ENCODE assay signal across 10 cellular contexts in genomic region chr1:151055581-151055980, GRCh38. TPM values are rescaled to one million over a fixed set of nuclear protein-coding genes. Genes with fewer than 3 reads are reported as not detected.
A peak's percentile ranks its signal among the peaks of the same experiment; 100 is the strongest.
DNase-seq lines count a peak whose midpoint lies in the region; ATAC-seq, FAIRE-seq and TF ChIP-seq lines count a peak whose summit lies in the region.
"Had no signal": no experiment of that assay in that cellular context is flagged by ENCODE, and none has a peak within 500 bp of the region (broad histone marks: within the 10 kb centered on the region; RNA-seq: fewer than 3 reads in every experiment).

No MANE protein-coding gene starts in this region.

- no peak for DNase-seq in cardiac muscle cell (ENCODE audit: low read depth in 1 of 2, low spot score in 1 of 2)
- no peak for DNase-seq in left ventricle myocardium superior
- no peak for DNase-seq in K562 (ENCODE audit: extremely low read depth in 1 of 4, low spot score in 3 of 4)
- DNase-seq in natural killer cell treated with Interleukin-12 subunit alpha and Interleukin-12 subunit beta and Interleukin-15 and Interleukin-18, amount 100 ng/mL, for 72 hours (ENCODE audit: low spot score) = no peak
- DNase-seq in type B pancreatic cell (ENCODE audit: extremely low spot score, unreplicated experiment) = no peak
- no peak for DNase-seq in GM20000 (ENCODE audit: low spot score)
- no peak for DNase-seq in endodermal cell
- DNase-seq in GOT3 (lab: John Stamatoyannopoulos, UW) = no peak
- DNase-seq: amygdala, NCI-H510A had no signal

- no peak overlapping the region for H3K4me3 ChIP-seq in cardiac muscle cell
- peak overlapping the region; percentile 95 for H3K4me3 ChIP-seq in K562
- H3K4me3 ChIP-seq in endodermal cell (ENCODE audit: low read length) = no peak overlapping the region

- peaks cover 9% of the 10 kb centered on the region for H3K4me1 ChIP-seq in cardiac muscle cell (ENCODE audit: low read depth)
- peaks cover 43 to 54% of the 10 kb centered on the region in 2 experiments for H3K4me1 ChIP-seq in K562 (replicated peaks in 1 of 2; ENCODE audit: control insufficient read depth in 2 of 2, insufficient read depth in 2 of 2, low read length in 2 of 2)
- H3K4me1 ChIP-seq in endodermal cell (ENCODE audit: control insufficient read depth, insufficient read depth, low read length) = no peaks in the 10 kb centered on the region

- CTCF ChIA-PET in K562 (lab: Yijun Ruan, JAX; ENCODE audit: low intra/inter-chr PET ratio) = no interaction called here

- H3K36me3 Mint-ChIP-seq in natural killer cell treated with Interleukin-12 subunit alpha and Interleukin-12 subunit beta and Interleukin-15 and Interleukin-18, amount 100 ng/mL, for 72 hours = peaks cover 51% of the 10 kb centered on the region
- peaks cover 25% of the 10 kb centered on the region for H3K36me3 Mint-ChIP-seq in type B pancreatic cell
- H3K36me3 Mint-ChIP-seq in endodermal cell (ENCODE audit: low read depth) = peaks cover 63% of the 10 kb centered on the region

- TF ChIP-seq CTCF in cardiac muscle cell (IDR thresholded peaks at IDR 0.05; ENCODE audit: low read depth, low read length) = no peak
- TF ChIP-seq CTCF in K562 (IDR thresholded peaks at IDR 0.05 in 2 of 3, conservative IDR thresholded peaks at IDR 0.05 in 1 of 3; ENCODE audit: insufficient read depth in 2 of 3, low read depth in 1 of 3, low read length in 3 of 3) = no peak
- no peak for TF ChIP-seq CTCF in type B pancreatic cell (conservative IDR thresholded peaks at IDR 0.05)
- TF ChIP-seq CTCF in GM20000 (IDR thresholded peaks at IDR 0.05; ENCODE audit: extremely low read depth, missing control alignments) = no peak
- no peak for TF ChIP-seq CTCF in endodermal cell (conservative IDR thresholded peaks at IDR 0.05)

- no peaks in the 10 kb centered on the region for H3K9me3 Mint-ChIP-seq in natural killer cell treated with Interleukin-12 subunit alpha and Interleukin-12 subunit beta and Interleukin-15 and Interleukin-18, amount 100 ng/mL, for 72 hours
- no peaks in the 10 kb centered on the region for H3K9me3 Mint-ChIP-seq in type B pancreatic cell
- no peaks in the 10 kb centered on the region for H3K9me3 Mint-ChIP-seq in endodermal cell

- no peaks in the 10 kb centered on the region for H3K27me3 ChIP-seq in cardiac muscle cell
- H3K27me3 ChIP-seq in K562 (ENCODE audit: control insufficient read depth in 2 of 2, insufficient read depth in 2 of 2, low read length in 2 of 2) = no peaks in the 10 kb centered on the region
- H3K27me3 ChIP-seq in endodermal cell (ENCODE audit: control insufficient read depth, insufficient read depth, low read length, poor library complexity, severe bottlenecking) = no peaks in the 10 kb centered on the region

- peaks cover 73% of the 10 kb centered on the region for H3K79me2 ChIP-seq in K562 (ENCODE audit: control insufficient read depth, insufficient read depth, low read length)

- peaks cover 62 to 70% of the 10 kb centered on the region in 2 donors for H3K4me1 Mint-ChIP-seq in natural killer cell treated with Interleukin-12 subunit alpha and Interleukin-12 subunit beta and Interleukin-15 and Interleukin-18, amount 100 ng/mL, for 72 hours (ENCODE audit: low read depth in 2 of 2)
- peaks cover 28% of the 10 kb centered on the region for H3K4me1 Mint-ChIP-seq in type B pancreatic cell (ENCODE audit: unreplicated experiment)
- peaks cover 22% of the 10 kb centered on the region for H3K4me1 Mint-ChIP-seq in endodermal cell

- H3K9ac ChIP-seq in K562 (ENCODE audit: insufficient read depth in 1 of 2, low read depth in 2 of 2, low read length in 2 of 2) (peak overlapping the region; percentile 80 to 92; a peak in 3 of 4 replicates), endodermal cell (ENCODE audit: extremely low read depth, low read length, poor library complexity, severe bottlenecking) (no peak overlapping the region)

- intact Hi-C loops in left ventricle myocardium superior (cut with micrococcal nuclease) (no loop called here), K562 (cut with micrococcal nuclease) (loop anchor here (5.0 kb wide), 2 partner anchors 33 to 48 kb away; partner anchors contain the start of genes MINDY1 and PRUNE1)

- TF ChIP-seq POLR2A in K562 (conservative IDR thresholded peaks at IDR 0.05) = 0 out of 2 replicates have a peak, but pooled peaks have one; percentile 19

- POLR2A ChIA-PET in K562 (lab: Yijun Ruan, JAX) = interaction anchor here (0.6 to 4.4 kb wide), 12 partner anchors 9 to 339 kb away, joined by 3 to 19 read pairs (median 4); partner anchors contain the start of genes BNIPL, C1orf56 and PI4KB

- no TSS peak for BruUV-seq in K562 (replicated peaks; lab: Mats Ljungman, UMichigan)

- H3K27ac ChIP-seq in cardiac muscle cell (peak overlapping the region; percentile 16), K562 (ENCODE audit: extremely low read depth, low read depth, low read length) (peak overlapping the region; percentile 91), endodermal cell (ENCODE audit: low read depth, low read length) (no peak overlapping the region)

- in situ Hi-C loops in K562 (cut with MboI) = no loop called here

- peak overlapping the region; percentile 94 for H3K4me3 Mint-ChIP-seq in natural killer cell treated with Interleukin-12 subunit alpha and Interleukin-12 subunit beta and Interleukin-15 and Interleukin-18, amount 100 ng/mL, for 72 hours
- H3K4me3 Mint-ChIP-seq in type B pancreatic cell (peak overlapping the region; percentile 59), endodermal cell (no peak overlapping the region)

- H3K9me3 ChIP-seq in cardiac muscle cell (ENCODE audit: low read depth) (no peaks in the 10 kb centered on the region), K562 (replicated peaks; ENCODE audit: control insufficient read depth, insufficient read depth, low read depth, low read length) (no peaks in the 10 kb centered on the region), endodermal cell (ENCODE audit: control insufficient read depth, low read length) (no peaks in the 10 kb centered on the region)

- no peak for FAIRE-seq in K562 (lab: Jason Lieb, UNC)

- no peak for TF ChIP-seq RAD21 in K562 (CRISPR knock-in tag; conservative IDR thresholded peaks at IDR 0.05 in 1 of 2, IDR thresholded peaks at IDR 0.05 in 1 of 2)

- peak overlapping the region; percentile 97 to 99 for H3K27ac Mint-ChIP-seq in natural killer cell treated with Interleukin-12 subunit alpha and Interleukin-12 subunit beta and Interleukin-15 and Interleukin-18, amount 100 ng/mL, for 72 hours
- H3K27ac Mint-ChIP-seq in type B pancreatic cell (peak overlapping the region; percentile 79), endodermal cell (no peak overlapping the region)

- H2AFZ ChIP-seq in K562 (ENCODE audit: low read depth, low read length) = no peak overlapping the region

- peak overlapping the region; percentile 96 for H3K4me2 ChIP-seq in K562 (ENCODE audit: insufficient read depth, low read length)

- H3K27me3 Mint-ChIP-seq in natural killer cell treated with Interleukin-12 subunit alpha and Interleukin-12 subunit beta and Interleukin-15 and Interleukin-18, amount 100 ng/mL, for 72 hours = no peaks in the 10 kb centered on the region
- H3K27me3 Mint-ChIP-seq in type B pancreatic cell (no peaks in the 10 kb centered on the region), endodermal cell (ENCODE audit: insufficient read depth) (no peaks in the 10 kb centered on the region)

- H3K36me3 ChIP-seq in cardiac muscle cell (peaks cover 27% of the 10 kb centered on the region), K562 (ENCODE audit: control insufficient read depth, insufficient read depth, low read length) (peaks cover 75% of the 10 kb centered on the region), endodermal cell (ENCODE audit: control insufficient read depth, insufficient read depth, low read length) (peaks cover 68% of the 10 kb centered on the region)

- TF ChIP-seq EP300 in K562 (IDR thresholded peaks at IDR 0.05; ENCODE audit: low read length) = no peak

- 0% methylated on average over 1 of the region's 2 CpGs for WGBS in K562 (ENCODE audit: insufficient coverage, low coverage, missing lambda C conversion rate)
- WGBS in endodermal cell (ENCODE audit: insufficient coverage in 1 of 2, insufficient read length in 1 of 2), 2 experiments = 80% methylated on average over 1 of the region's 2 CpGs; no CpG with 5 or more reads in 1 of the 2 experiments

- ATAC-seq in left ventricle myocardium superior (no peak), K562 (peak; percentile 1; the same call in 2 of the 3 replicates)
- no peak for ATAC-seq in natural killer cell treated with Interleukin-12 subunit alpha and Interleukin-12 subunit beta and Interleukin-15 and Interleukin-18, amount 100 ng/mL, for 72 hours

- H3K9me1 ChIP-seq in K562 (ENCODE audit: control insufficient read depth, insufficient read depth, low read length) = peaks cover 2% of the 10 kb centered on the region

- 0 out of 2 replicates have a peak, but pooled peaks cover 3% of the 10 kb centered on the region for H4K20me1 ChIP-seq in K562 (replicated peaks; ENCODE audit: control insufficient read depth, insufficient read depth, low read length)

RNA-seq across cellular contexts. Expression of gene CDC42SE1, which starts 3.8 kb away (rescaled TPM):
- total RNA-seq in cardiac muscle cell (42.8 and 49.3 TPM in 2 replicates), left ventricle myocardium superior (27.2 TPM), K562 (2014; rRNA removed) (89.9 and 103 TPM in 2 replicates), K562 (2014; rRNA removed; fragmentation: Illumina TruSeq; extraction: Trizol) (130 and 143 TPM in 2 replicates), K562 (2015; rRNA removed; fragmentation: Illumina TruSeq; extraction: Trizol) (108 and 113 TPM in 2 replicates), K562 (2021) (124 and 133 TPM in 2 replicates), type B pancreatic cell (ENCODE audit: low replicate concordance) (109 and 176 TPM in 2 replicates), endodermal cell (10 to 100 TPM; 69.8 to 74.5 TPM)
- polyA plus RNA-seq in cardiac muscle cell (24.0 and 25.4 TPM in 2 replicates), K562 (2011; rRNA removed) (189 and 227 TPM in 2 replicates), K562 (2014; fragmentation: Illumina TruSeq; extraction: Trizol) (137 and 146 TPM in 2 replicates), K562 (2014; fragmentation: Nextera tagmentation; extraction: Ambion mirVana) (100 to 1,000 TPM in 1 of 2 experiments, 10 to 100 TPM in 1; 78.1 to 114 TPM), K562 (2014; rRNA removed) (86.8 and 104 TPM in 2 replicates)
- 163 and 207 TPM in 2 replicates for total RNA-seq in K562 (2011; cell fraction: chromatin; rRNA removed; ENCODE audit: low replicate concordance)
- 124 and 125 TPM in 2 replicates for total RNA-seq in K562 (2011; cell fraction: nucleolus; rRNA removed)
- total RNA-seq in K562 (2011; cell fraction: nucleoplasm; rRNA removed) = 200 and 254 TPM in 2 replicates
- 79.0 and 159 TPM in 2 replicates for polyA plus RNA-seq in K562 (2011; cell fraction: cytosol; rRNA removed)
- 404 and 579 TPM in 2 replicates for polyA plus RNA-seq in K562 (2011; cell fraction: nucleus; rRNA removed)
- 87.3 and 116 TPM in 2 replicates for polyA plus RNA-seq in K562 (2012)
- 173 and 193 TPM in 2 replicates for polyA minus RNA-seq in K562 (2011; rRNA and poly(A)+ RNA removed)
- polyA minus RNA-seq in K562 (2011; cell fraction: cytosol; rRNA and poly(A)+ RNA removed) = 75.4 and 77.3 TPM in 2 replicates
- 57.4 and 102 TPM in 2 replicates for polyA minus RNA-seq in K562 (2011; cell fraction: nucleus; rRNA and poly(A)+ RNA removed)
- total RNA-seq in natural killer cell treated with Interleukin-12 subunit alpha and Interleukin-12 subunit beta and Interleukin-15 and Interleukin-18, amount 100 ng/mL, for 72 hours = 100 to 1,000 TPM; 213 to 481 TPM
- 70.5 TPM for polyA plus RNA-seq in endodermal cell (2013, experiment 1 of 2)
- polyA plus RNA-seq in endodermal cell (2013, experiment 2 of 2) = 65.0 TPM

RNA-seq across cellular contexts. Expression of gene MLLT11, which starts 4.6 kb away (rescaled TPM):
- total RNA-seq in cardiac muscle cell (15.1 and 30.1 TPM in 2 replicates), left ventricle myocardium superior (1.8 TPM), K562 (2014; rRNA removed) (12.1 and 14.1 TPM in 2 replicates), K562 (2014; rRNA removed; fragmentation: Illumina TruSeq; extraction: Trizol) (18.9 and 21.8 TPM in 2 replicates), K562 (2015; rRNA removed; fragmentation: Illumina TruSeq; extraction: Trizol) (15.1 and 16.5 TPM in 2 replicates), K562 (2021) (19.4 and 20.5 TPM in 2 replicates), type B pancreatic cell (ENCODE audit: low replicate concordance) (9.0 and 17.0 TPM in 2 replicates), endodermal cell (10 to 100 TPM; 16.5 to 19.2 TPM)
- polyA plus RNA-seq in cardiac muscle cell (54.5 and 91.6 TPM in 2 replicates), K562 (2011; rRNA removed) (39.1 and 49.6 TPM in 2 replicates), K562 (2014; fragmentation: Illumina TruSeq; extraction: Trizol) (37.1 and 40.4 TPM in 2 replicates), K562 (2014; fragmentation: Nextera tagmentation; extraction: Ambion mirVana) (10 to 100 TPM; 70.0 to 91.0 TPM), K562 (2014; rRNA removed) (22.0 and 23.8 TPM in 2 replicates)
- 5.0 and 6.7 TPM in 2 replicates for total RNA-seq in K562 (2011; cell fraction: chromatin; rRNA removed; ENCODE audit: low replicate concordance)
- total RNA-seq in K562 (2011; cell fraction: nucleolus; rRNA removed) = 4.3 and 5.0 TPM in 2 replicates
- 8.1 and 12.4 TPM in 2 replicates for total RNA-seq in K562 (2011; cell fraction: nucleoplasm; rRNA removed)
- 21.1 and 34.7 TPM in 2 replicates for polyA plus RNA-seq in K562 (2011; cell fraction: cytosol; rRNA removed)
- 11.4 and 19.4 TPM in 2 replicates for polyA plus RNA-seq in K562 (2011; cell fraction: nucleus; rRNA removed)
- polyA plus RNA-seq in K562 (2012) = 13.2 and 18.5 TPM in 2 replicates
- 18.7 TPM in 2 replicates for polyA minus RNA-seq in K562 (2011; rRNA and poly(A)+ RNA removed)
- polyA minus RNA-seq in K562 (2011; cell fraction: cytosol; rRNA and poly(A)+ RNA removed) = 6.0 and 7.9 TPM in 2 replicates
- 2.3 and 5.1 TPM in 2 replicates for polyA minus RNA-seq in K562 (2011; cell fraction: nucleus; rRNA and poly(A)+ RNA removed)
- total RNA-seq in natural killer cell treated with Interleukin-12 subunit alpha and Interleukin-12 subunit beta and Interleukin-15 and Interleukin-18, amount 100 ng/mL, for 72 hours = 1 to 10 TPM; 4.5 to 8.5 TPM
- polyA plus RNA-seq in endodermal cell (2013, experiment 1 of 2) = 121 TPM
- polyA plus RNA-seq in endodermal cell (2013, experiment 2 of 2) = 122 TPM

RNA-seq across cellular contexts. Expression of gene C1orf56, which starts 8.0 kb away (rescaled TPM):
- total RNA-seq in cardiac muscle cell (11.6 and 13.6 TPM in 2 replicates), left ventricle myocardium superior (7.3 TPM), K562 (2014; rRNA removed) (1.2 TPM in 2 replicates), K562 (2014; rRNA removed; fragmentation: Illumina TruSeq; extraction: Trizol) (0.16 and 0.18 TPM in 2 replicates), K562 (2015; rRNA removed; fragmentation: Illumina TruSeq; extraction: Trizol) (0.49 and 1.5 TPM in 2 replicates), K562 (2021) (1.1 and 1.3 TPM in 2 replicates), type B pancreatic cell (ENCODE audit: low replicate concordance) (4.7 and 8.6 TPM in 2 replicates), endodermal cell (1 to 10 TPM; 4.7 to 6.6 TPM)
- polyA plus RNA-seq in cardiac muscle cell (15.6 TPM in 2 replicates), K562 (2011; rRNA removed) (0.39 and 0.74 TPM in 2 replicates), K562 (2014; fragmentation: Illumina TruSeq; extraction: Trizol) (0.39 and 0.61 TPM in 2 replicates), K562 (2014; fragmentation: Nextera tagmentation; extraction: Ambion mirVana) (10 to 100 TPM in 1 of 2 experiments, 1 to 10 TPM in 1; 5.2 to 15.7 TPM), K562 (2014; rRNA removed) (0.58 and 0.61 TPM in 2 replicates)
- 1.2 and 1.9 TPM in 2 replicates for total RNA-seq in K562 (2011; cell fraction: chromatin; rRNA removed; ENCODE audit: low replicate concordance)
- 1.3 and 1.4 TPM in 2 replicates for total RNA-seq in K562 (2011; cell fraction: nucleolus; rRNA removed)
- total RNA-seq in K562 (2011; cell fraction: nucleoplasm; rRNA removed) = 1.1 and 1.5 TPM in 2 replicates
- polyA plus RNA-seq in K562 (2011; cell fraction: cytosol; rRNA removed) = 0.36 and 0.46 TPM in 2 replicates
- polyA plus RNA-seq in K562 (2011; cell fraction: nucleus; rRNA removed) = 0.92 and 1.0 TPM in 2 replicates
- 2.0 and 3.5 TPM in 2 replicates for polyA plus RNA-seq in K562 (2012)
- polyA minus RNA-seq in K562 (2011; rRNA and poly(A)+ RNA removed) = 0.21 and 0.33 TPM in 2 replicates
- polyA minus RNA-seq in K562 (2011; cell fraction: cytosol; rRNA and poly(A)+ RNA removed) = 0.82 and 1.7 TPM in 2 replicates
- polyA minus RNA-seq in K562 (2011; cell fraction: nucleus; rRNA and poly(A)+ RNA removed) = 0.67 and 1.00 TPM in 2 replicates
- total RNA-seq in natural killer cell treated with Interleukin-12 subunit alpha and Interleukin-12 subunit beta and Interleukin-15 and Interleukin-18, amount 100 ng/mL, for 72 hours = 1 to 10 TPM in 1 of 2 donors, under 1 TPM in 1; 0.95 to 1.1 TPM
- 4.9 TPM for polyA plus RNA-seq in endodermal cell (2013, experiment 1 of 2)
- 6.3 TPM for polyA plus RNA-seq in endodermal cell (2013, experiment 2 of 2)

RNA-seq across cellular contexts. Expression of gene GABPB2, which starts 15.0 kb away (rescaled TPM):
- total RNA-seq in cardiac muscle cell (2.9 and 4.6 TPM in 2 replicates), left ventricle myocardium superior (9.8 TPM), K562 (2014; rRNA removed) (4.8 and 6.9 TPM in 2 replicates), K562 (2014; rRNA removed; fragmentation: Illumina TruSeq; extraction: Trizol) (8.0 and 9.6 TPM in 2 replicates), K562 (2015; rRNA removed; fragmentation: Illumina TruSeq; extraction: Trizol) (6.1 and 7.1 TPM in 2 replicates), K562 (2021) (5.9 and 6.6 TPM in 2 replicates), type B pancreatic cell (ENCODE audit: low replicate concordance) (13.6 and 14.3 TPM in 2 replicates), endodermal cell (1 to 10 TPM; 7.5 to 7.7 TPM)
- polyA plus RNA-seq in cardiac muscle cell (1.6 and 1.7 TPM in 2 replicates), K562 (2011; rRNA removed) (13.3 and 18.6 TPM in 2 replicates), K562 (2014; fragmentation: Illumina TruSeq; extraction: Trizol) (4.8 and 6.4 TPM in 2 replicates), K562 (2014; fragmentation: Nextera tagmentation; extraction: Ambion mirVana) (1 to 10 TPM; 2.2 to 3.0 TPM), K562 (2014; rRNA removed) (6.1 and 7.1 TPM in 2 replicates)
- total RNA-seq in K562 (2011; cell fraction: chromatin; rRNA removed; ENCODE audit: low replicate concordance) = 14.5 and 20.9 TPM in 2 replicates
- total RNA-seq in K562 (2011; cell fraction: nucleolus; rRNA removed) = 7.0 and 7.1 TPM in 2 replicates
- total RNA-seq in K562 (2011; cell fraction: nucleoplasm; rRNA removed) = 9.7 and 13.7 TPM in 2 replicates
- polyA plus RNA-seq in K562 (2011; cell fraction: cytosol; rRNA removed) = 8.6 and 14.1 TPM in 2 replicates
- polyA plus RNA-seq in K562 (2011; cell fraction: nucleus; rRNA removed) = 7.7 and 11.0 TPM in 2 replicates
- 3.6 and 4.9 TPM in 2 replicates for polyA plus RNA-seq in K562 (2012)
- 18.4 and 21.3 TPM in 2 replicates for polyA minus RNA-seq in K562 (2011; rRNA and poly(A)+ RNA removed)
- 5.6 and 9.4 TPM in 2 replicates for polyA minus RNA-seq in K562 (2011; cell fraction: cytosol; rRNA and poly(A)+ RNA removed)
- 3.0 and 3.9 TPM in 2 replicates for polyA minus RNA-seq in K562 (2011; cell fraction: nucleus; rRNA and poly(A)+ RNA removed)
- total RNA-seq in natural killer cell treated with Interleukin-12 subunit alpha and Interleukin-12 subunit beta and Interleukin-15 and Interleukin-18, amount 100 ng/mL, for 72 hours = 10 to 100 TPM; 22.2 to 23.8 TPM
- polyA plus RNA-seq in endodermal cell (2013, experiment 1 of 2) = 3.3 TPM
- 3.0 TPM for polyA plus RNA-seq in endodermal cell (2013, experiment 2 of 2)

RNA-seq across cellular contexts. Expression of gene BNIPL, which starts 19.2 kb away (rescaled TPM):
- total RNA-seq in cardiac muscle cell = 0.66 and 1.3 TPM in 2 replicates
- 0.65 and 1.3 TPM in 2 replicates for polyA plus RNA-seq in cardiac muscle cell
- 0.32 TPM for total RNA-seq in left ventricle myocardium superior
- total RNA-seq in K562 (2011; cell fraction: chromatin; rRNA removed; ENCODE audit: low replicate concordance) = 9.9 and 10.6 TPM in 2 replicates
- 5.3 TPM in 2 replicates for total RNA-seq in K562 (2011; cell fraction: nucleolus; rRNA removed)
- total RNA-seq in K562 (2011; cell fraction: nucleoplasm; rRNA removed) = 6.0 and 10.8 TPM in 2 replicates
- 0.49 and 0.68 TPM in 2 replicates for total RNA-seq in K562 (2014; rRNA removed)
- 0.55 and 0.67 TPM in 2 replicates for total RNA-seq in K562 (2014; rRNA removed; fragmentation: Illumina TruSeq; extraction: Trizol)
- 0.54 and 0.90 TPM in 2 replicates for total RNA-seq in K562 (2015; rRNA removed; fragmentation: Illumina TruSeq; extraction: Trizol)
- 0.47 and 0.84 TPM in 2 replicates for total RNA-seq in K562 (2021)
- polyA plus RNA-seq in K562 (2011; rRNA removed) = 1.3 and 2.5 TPM in 2 replicates
- 0.37 and 2.3 TPM in 2 replicates for polyA plus RNA-seq in K562 (2011; cell fraction: cytosol; rRNA removed)
- polyA plus RNA-seq in K562 (2011; cell fraction: nucleus; rRNA removed) = 5.6 and 8.6 TPM in 2 replicates
- polyA plus RNA-seq in K562 (2012) = 0.44 and 1.3 TPM in 2 replicates
- 0.53 and 0.98 TPM in 2 replicates for polyA plus RNA-seq in K562 (2014; fragmentation: Illumina TruSeq; extraction: Trizol)
- polyA plus RNA-seq in K562 (2014; fragmentation: Nextera tagmentation; extraction: Ambion mirVana) = under 1 TPM; 0.08 to 0.31 TPM
- 0.73 and 1.4 TPM in 2 replicates for polyA plus RNA-seq in K562 (2014; rRNA removed)
- polyA minus RNA-seq in K562 (2011; rRNA and poly(A)+ RNA removed) = 1.2 and 1.5 TPM in 2 replicates
- polyA minus RNA-seq in K562 (2011; cell fraction: cytosol; rRNA and poly(A)+ RNA removed) = not detected in 2 replicates
- 0.54 and 1.6 TPM in 2 replicates for polyA minus RNA-seq in K562 (2011; cell fraction: nucleus; rRNA and poly(A)+ RNA removed)
- total RNA-seq in natural killer cell treated with Interleukin-12 subunit alpha and Interleukin-12 subunit beta and Interleukin-15 and Interleukin-18, amount 100 ng/mL, for 72 hours = 1 to 10 TPM; 1.4 to 3.8 TPM
- total RNA-seq in type B pancreatic cell (ENCODE audit: low replicate concordance) = 27.7 and 70.3 TPM in 2 replicates
- 1 to 10 TPM; 1.6 to 2.9 TPM for total RNA-seq in endodermal cell
- 0.46 TPM for polyA plus RNA-seq in endodermal cell (2013, experiment 1 of 2)
- 0.87 TPM for polyA plus RNA-seq in endodermal cell (2013, experiment 2 of 2)
